17 cellular contexts compared by ENCODE assay signal in the genomic region with DNA sequence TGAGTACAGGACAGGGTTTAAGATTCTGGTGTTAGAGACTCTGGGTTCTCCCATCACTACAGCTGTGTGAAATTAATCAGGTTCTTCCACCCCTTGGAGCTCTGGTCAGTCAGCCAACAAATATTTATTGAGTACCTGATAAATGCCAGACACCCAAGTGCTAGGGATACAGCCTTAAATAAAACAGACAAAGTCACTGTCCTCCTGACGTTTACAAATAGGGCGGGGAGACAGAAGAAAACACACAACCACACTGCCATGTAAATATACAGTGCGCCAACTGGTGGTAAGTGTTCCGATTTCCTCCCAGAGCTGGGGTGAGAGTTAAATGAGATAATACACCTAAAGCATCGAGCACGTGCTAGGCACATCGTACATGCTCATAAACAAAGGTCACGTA.
A peak's percentile ranks its signal among the peaks of the same experiment; 100 is the strongest.
DNase-seq lines count a peak whose midpoint lies in the region; ATAC-seq and TF ChIP-seq lines count a peak whose summit lies in the region.
"Had no signal": no experiment of that assay in that cellular context is flagged by ENCODE, and none has a peak within 500 bp of the region (broad histone marks: within the 10 kb centered on the region; RNA-seq: fewer than 3 reads in every experiment).

No MANE protein-coding gene starts in this region.

- no peaks in the 10 kb centered on the region for H3K79me2 ChIP-seq in SK-N-SH (ENCODE audit: insufficient read depth)
- H3K79me2 ChIP-seq: parathyroid adenoma had no signal

- TF ChIP-seq CTCF in SK-N-SH (IDR thresholded peaks at IDR 0.05) (no peak), tibial artery (IDR thresholded peaks at IDR 0.05) (no peak)

- no peaks in the 10 kb centered on the region for H3K9me2 ChIP-seq in SK-N-SH

- no peaks in the 10 kb centered on the region for H3K36me3 ChIP-seq in SK-N-SH (replicated peaks in 1 of 2; ENCODE audit: control insufficient read depth in 1 of 2, insufficient read depth in 2 of 2, low read length in 1 of 2)
- H3K36me3 ChIP-seq in tibial artery = no peaks in the 10 kb centered on the region
- H3K36me3 ChIP-seq: MG63 had no signal

- H4K20me1 ChIP-seq in SK-N-SH (ENCODE audit: insufficient read depth) = no peaks in the 10 kb centered on the region

- TF ChIP-seq RAD21 in SK-N-SH (IDR thresholded peaks at IDR 0.05; ENCODE audit: low read length) = no peak

- 0 out of 4 replicates have a peak, but pooled peaks of 1 of the 2 experiments have one; percentile 28 for TF ChIP-seq EP300 in SK-N-SH (IDR thresholded peaks at IDR 0.05; ENCODE audit: borderline replicate concordance in 1 of 2, low read depth in 1 of 2, low read length in 1 of 2)

- POLR2A ChIA-PET in SK-N-SH (lab: Yijun Ruan, JAX) = no interaction called here

- H3K27ac ChIP-seq in SK-N-SH (ENCODE audit: low read depth in 2 of 2, low read length in 1 of 2) = peak overlapping the region; percentile 85 to 91
- peak overlapping the region; percentile 56 to 67 for H3K27ac ChIP-seq in tibial artery
- H3K27ac ChIP-seq: parathyroid adenoma had no signal

- CTCF ChIA-PET in SK-N-SH (lab: Yijun Ruan, JAX) = interaction anchor here (0.9 to 1.9 kb wide), 5 partner anchors 13 to 180 kb away, joined by 3 to 9 read pairs (median 4); no protein-coding TSS in a partner anchor

- H3K4me2 ChIP-seq in SK-N-SH = peak overlapping the region; percentile 1

- H2AFZ ChIP-seq in SK-N-SH (ENCODE audit: low read depth) = no peak overlapping the region
- H2AFZ ChIP-seq: parathyroid adenoma had no signal

- H3K4me1 ChIP-seq in SK-N-SH (ENCODE audit: control insufficient read depth in 1 of 2, insufficient read depth in 2 of 2, low read depth in 1 of 2, low read length in 1 of 2) (peaks cover 8 to 29% of the 10 kb centered on the region in 2 experiments; a peak in 3 of 4 replicates), tibial artery (peaks cover 0 to 69% (median 26%) of the 10 kb centered on the region in 4 donors)
- H3K4me1 ChIP-seq: parathyroid adenoma had no signal

- no peak overlapping the region for H3K9ac ChIP-seq in SK-N-SH
- H3K9ac ChIP-seq: parathyroid adenoma had no signal

- 61% methylated on average over 8 of the region's 8 CpGs for WGBS in SK-N-SH (ENCODE audit: low lambda C conversion rate)

- peak; percentile 52 for DNase-seq in DMS53 (lab: John Stamatoyannopoulos, UW)
- DNase-seq in DMS53 treated with DMSO at 0.1 percent for 48 hours (lab: John Stamatoyannopoulos, UW; ENCODE audit: unreplicated experiment) = no peak
- no peak for DNase-seq in SK-N-SH
- no peak for DNase-seq in left colon
- no peak for DNase-seq in tibial artery
- DNase-seq in DMS 273 treated with DMSO at 0.1 percent for 48 hours (lab: John Stamatoyannopoulos, UW) = no peak
- DNase-seq in SW 1271 (lab: John Stamatoyannopoulos, UW) = no peak
- no peak for DNase-seq in Kasumi-1 (lab: John Stamatoyannopoulos, UW)
- DNase-seq: 8988T; activated CD8-positive, alpha-beta memory T cell treated with anti-CD3 and anti-CD28 coated beads, Interleukin-2, amount 10 ng/mL, durations not matched to agents 7 days and 5 days; erythroblast; naive B cell; NCI-H187 treated with DMSO at 0.1 percent for 48 hours; T1000 had no signal

- H3K4me3 ChIP-seq in SK-N-SH (ENCODE audit: low read depth in 2 of 2, low read length in 1 of 2) = no peak overlapping the region
- no peak overlapping the region for H3K4me3 ChIP-seq in tibial artery
- H3K4me3 ChIP-seq: lung, MG63 had no signal

- H3K27me3 ChIP-seq in SK-N-SH (ENCODE audit: insufficient read depth) (no peaks in the 10 kb centered on the region), tibial artery (no peaks in the 10 kb centered on the region)
- H3K27me3 ChIP-seq: MG63 had no signal

- peak; percentile 67 for ATAC-seq in left colon
- ATAC-seq: activated CD8-positive, alpha-beta memory T cell treated with anti-CD3 and anti-CD28 coated beads, Interleukin-2, amount 10 ng/mL, durations not matched to agents 7 days and 5 days had no signal

- H3K9me3 ChIP-seq in SK-N-SH (no peaks in the 10 kb centered on the region), tibial artery (no peaks in the 10 kb centered on the region)
- H3K9me3 ChIP-seq: MG63 had no signal

- H3F3A ChIP-seq in SK-N-SH (replicated peaks; ENCODE audit: insufficient read depth) = peaks cover 25% of the 10 kb centered on the region

- intact Hi-C loops in left colon (cut with DNase I, micrococcal nuclease) (no loop called here), tibial artery (cut with DNase I; ENCODE audit: low total_unique reads) (no loop called here)

TF ChIP-seq in SK-N-SH, 30 proteins besides CTCF, POLR2A, EP300 and RAD21:
- peak; percentile 67 for TF ChIP-seq TCF12 (IDR thresholded peaks at IDR 0.05)
- TF ChIP-seq GATA2 (CRISPR knock-in tag; IDR thresholded peaks at IDR 0.05) = no peak
- peak; percentile 9; the same call in 1 of the 2 replicates for TF ChIP-seq POLR2AphosphoS5 (IDR thresholded peaks at IDR 0.05; ENCODE audit: low read depth, low read length)
- TF ChIP-seq NFIC (IDR thresholded peaks at IDR 0.05; ENCODE audit: borderline replicate concordance) = no peak
- TF ChIP-seq, protein P1, sequence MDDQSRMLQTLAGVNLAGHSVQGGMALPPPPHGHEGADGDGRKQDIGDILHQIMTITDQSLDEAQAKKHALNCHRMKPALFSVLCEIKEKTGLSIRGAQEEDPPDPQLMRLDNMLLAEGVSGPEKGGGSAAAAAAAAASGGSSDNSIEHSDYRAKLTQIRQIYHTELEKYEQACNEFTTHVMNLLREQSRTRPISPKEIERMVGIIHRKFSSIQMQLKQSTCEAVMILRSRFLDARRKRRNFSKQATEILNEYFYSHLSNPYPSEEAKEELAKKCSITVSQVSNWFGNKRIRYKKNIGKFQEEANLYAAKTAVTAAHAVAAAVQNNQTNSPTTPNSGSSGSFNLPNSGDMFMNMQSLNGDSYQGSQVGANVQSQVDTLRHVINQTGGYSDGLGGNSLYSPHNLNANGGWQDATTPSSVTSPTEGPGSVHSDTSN (IDR thresholded peaks at IDR 0.05) = peak; percentile 33; the same call in 1 of the 2 replicates
TF ChIP-seq in SK-N-SH: peak in this region for 3.
